In genomic region chr7:36128448-36129047, GRCh38 we compare ENCODE assay signal across 8 cellular contexts. TPM values are rescaled to one million over a fixed set of nuclear protein-coding genes. Genes with fewer than 3 reads are reported as not detected.
DNase-seq lines count a peak whose midpoint lies in the region; ATAC-seq, FAIRE-seq and TF ChIP-seq lines count a peak whose summit lies in the region.

No MANE protein-coding gene starts in this region.

- TF ChIP-seq CTCF in astrocyte of the cerebellum (IDR thresholded peaks at IDR 0.05; ENCODE audit: low read depth, low read length, missing control alignments) (peak; percentile 61), smooth muscle cell (IDR thresholded peaks at IDR 0.05; ENCODE audit: borderline replicate concordance, insufficient read depth, poor library complexity, severe bottlenecking) (peak; percentile 70)

- H3K4me2 ChIP-seq in smooth muscle cell: peak overlapping the region; percentile 3

- H3F3A ChIP-seq in smooth muscle cell (ENCODE audit: low read depth): no peaks in the 10 kb centered on the region

- peak overlapping the region; percentile 50 for H3K27ac ChIP-seq in smooth muscle cell (ENCODE audit: low read depth)

- no peaks in the 10 kb centered on the region for H4K20me1 ChIP-seq in smooth muscle cell (ENCODE audit: low read depth)

- no peaks in the 10 kb centered on the region for H3K79me2 ChIP-seq in smooth muscle cell (ENCODE audit: low read depth)

- no peak for ATAC-seq in GM18909 (IDR thresholded peaks at IDR 0.05; ENCODE audit: poor library complexity, unreplicated experiment)

- no peak overlapping the region for H2AFZ ChIP-seq in smooth muscle cell (ENCODE audit: low read depth)

- H3K9me3 ChIP-seq in smooth muscle cell (replicated peaks; ENCODE audit: low read depth): no peaks in the 10 kb centered on the region

- H3K4me3 ChIP-seq in astrocyte of the cerebellum (ENCODE audit: low read depth, low read length) (no peak overlapping the region), smooth muscle cell (no peak overlapping the region)

- in situ Hi-C loops in astrocyte of the cerebellum (cut with HindIII; ENCODE audit: low sequenced_read_pairs): no loop called here

- 21% methylated on average over 10 of the region's 10 CpGs for WGBS in smooth muscle cell (ENCODE audit: low lambda C conversion rate)

- no peak overlapping the region for H3K9ac ChIP-seq in smooth muscle cell (ENCODE audit: low read depth)

- no peak for FAIRE-seq in GM19239 (lab: Jason Lieb, UNC)

- DNase-seq in DMS153 (lab: John Stamatoyannopoulos, UW): peak; percentile 74
- peak; percentile 65 for DNase-seq in NCI-H1092 treated with DMSO at 0.1 percent for 48 hours (lab: John Stamatoyannopoulos, UW)
- peak; percentile 93 for DNase-seq in astrocyte of the cerebellum (ENCODE audit: low read depth)
- DNase-seq in iPS-NIHi7 (ENCODE audit: extremely low spot score): peak; percentile 55
- peak; percentile 19 for DNase-seq in smooth muscle cell (lab: John Stamatoyannopoulos, UW; ENCODE audit: unreplicated experiment)
- no peak for DNase-seq in GM19239 (ENCODE audit: insufficient read length, low spot score)
- no peak for DNase-seq in KG1 (lab: John Stamatoyannopoulos, UW)

- no peaks in the 10 kb centered on the region for H3K27me3 ChIP-seq in smooth muscle cell (ENCODE audit: low read depth)

- H3K4me1 ChIP-seq in smooth muscle cell (ENCODE audit: low read depth): no peaks in the 10 kb centered on the region

- H3K36me3 ChIP-seq in smooth muscle cell (ENCODE audit: low read depth): no peaks in the 10 kb centered on the region

RNA-seq across cellular contexts. Expression of gene EEPD1, which starts 24.5 kb away (rescaled TPM):
- total RNA-seq in smooth muscle cell: 0.58 and 1.5 TPM in 2 replicates
- 1.5 and 1.9 TPM in 2 replicates for polyA plus RNA-seq in smooth muscle cell

Comparison
In these comparisons a context has a peak if more than half of its experiments do, and no peak if none do; other contexts are left out.
1. DNase-seq: peak in DMS153 (single experiment), NCI-H1092 treated with DMSO at 0.1 percent for 48 hours (single experiment), astrocyte of the cerebellum (single experiment), iPS-NIHi7 (single experiment) and smooth muscle cell (single experiment); none in GM19239 (single experiment) and KG1 (single experiment).